In the genomic region with DNA sequence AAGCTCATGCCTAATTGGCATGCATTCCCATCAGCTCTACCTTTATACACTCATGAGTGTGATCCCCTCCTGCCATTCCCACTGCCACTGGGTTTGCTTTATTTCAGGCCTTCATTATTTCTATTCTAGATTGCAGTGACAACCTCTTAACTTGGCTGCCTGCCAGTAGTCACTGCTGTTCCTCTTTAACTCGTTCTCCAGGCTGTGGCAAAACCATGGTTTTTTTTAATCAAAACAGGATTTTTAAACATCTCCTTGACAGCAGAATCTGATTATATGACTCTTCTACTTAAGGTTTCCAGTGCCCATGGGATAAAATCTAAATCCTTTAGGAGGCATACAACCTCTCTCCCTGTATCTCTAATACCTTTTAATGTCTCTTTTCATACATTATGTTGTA, we compare ENCODE assay signal across 15 cellular contexts.
DNase-seq lines count a peak whose midpoint lies in the region; ATAC-seq, FAIRE-seq and TF ChIP-seq lines count a peak whose summit lies in the region.
"Had no signal": no experiment of that assay in that cellular context is flagged by ENCODE, and none has a peak within 500 bp of the region (broad histone marks: within the 10 kb centered on the region; RNA-seq: fewer than 3 reads in every experiment).

No MANE protein-coding gene starts in this region.

- FAIRE-seq in endothelial cell of umbilical vein (lab: Jason Lieb, UNC), result no peak
- FAIRE-seq: bronchial epithelial cell had no signal

- no peaks in the 10 kb centered on the region for H3K9me1 ChIP-seq in endothelial cell of umbilical vein (replicated peaks; ENCODE audit: control insufficient read depth, extremely low read depth, insufficient read depth, low read length)

- DNase-seq in AML-193 (lab: John Stamatoyannopoulos, UW) (peak; percentile 4 to 27), Kasumi-1 (lab: John Stamatoyannopoulos, UW) (peak; percentile 77 to 83), OCI-M1 (lab: John Stamatoyannopoulos, UW) (peak; percentile 83), endothelial cell of umbilical vein (ENCODE audit: low read depth, low spot score) (peak; percentile 15), GM19240 (ENCODE audit: insufficient read length, low spot score) (no peak), kidney glomerular epithelial cell (lab: John Stamatoyannopoulos, UW) (no peak), GM10266 (ENCODE audit: extremely low spot score) (no peak)
- DNase-seq: kidney; SIG-M5; stimulated activated CD4-positive, alpha-beta T cell treated with anti-CD3 and anti-CD28 coated beads, Interleukin-15, amount 100 ng/mL, for 24 hours had no signal

- no peak overlapping the region for H3K4me3 ChIP-seq in endothelial cell of umbilical vein (replicated peaks in 1 of 3; ENCODE audit: insufficient read depth in 1 of 3, low read depth in 1 of 3, low read length in 3 of 3)
- H3K4me3 ChIP-seq: tibial nerve had no signal

- no peaks in the 10 kb centered on the region for H3K36me3 ChIP-seq in endothelial cell of umbilical vein (ENCODE audit: control insufficient read depth in 2 of 2, extremely low read depth in 1 of 2, insufficient read depth in 2 of 2, low read length in 2 of 2)
- H3K36me3 ChIP-seq: tibial nerve had no signal

- no peaks in the 10 kb centered on the region for H4K20me1 ChIP-seq in endothelial cell of umbilical vein (replicated peaks; ENCODE audit: control insufficient read depth, extremely low read depth, insufficient read depth, low read length)

- intact Hi-C loops in endothelial cell of umbilical vein (cut with micrococcal nuclease), result no loop called here

- H2AFZ ChIP-seq in endothelial cell of umbilical vein (ENCODE audit: low read depth, low read length), result no peak overlapping the region

- H3K4me1 ChIP-seq in endothelial cell of umbilical vein (ENCODE audit: control insufficient read depth, extremely low read depth, insufficient read depth, low read length), result no peaks in the 10 kb centered on the region
- H3K4me1 ChIP-seq: tibial nerve had no signal

- no peaks in the 10 kb centered on the region for H3K9me3 ChIP-seq in endothelial cell of umbilical vein (replicated peaks; ENCODE audit: control insufficient read depth, insufficient read depth, low read length)
- H3K9me3 ChIP-seq: tibial nerve had no signal

- dilution Hi-C loops in endothelial cell of umbilical vein (cut with MboI; ENCODE audit: extremely low pct_ligation_motif_present, low sequenced_read_pairs), result no loop called here

- no peaks in the 10 kb centered on the region for H3K27me3 ChIP-seq in endothelial cell of umbilical vein (ENCODE audit: control insufficient read depth in 2 of 2, insufficient read depth in 2 of 2, low read length in 2 of 2)
- H3K27me3 ChIP-seq: tibial nerve had no signal

- no TSS peak for BruUV-seq in endothelial cell of umbilical vein (replicated peaks; lab: Mats Ljungman, UMichigan)

- POLR2A ChIA-PET in endothelial cell of umbilical vein (lab: Charles Lee), result no interaction called here

- no peak overlapping the region for H3K4me2 ChIP-seq in endothelial cell of umbilical vein (ENCODE audit: insufficient read depth, low read length)

- H3K9ac ChIP-seq in endothelial cell of umbilical vein (replicated peaks; ENCODE audit: extremely low read depth, insufficient read depth, low read length), result no peak overlapping the region

- CTCF ChIA-PET in endothelial cell of umbilical vein (lab: Charles Lee), result no interaction called here

- no peak overlapping the region for H3K27ac ChIP-seq in endothelial cell of umbilical vein (ENCODE audit: insufficient read depth, low read depth, low read length)
- H3K27ac ChIP-seq: HL-60, tibial nerve had no signal

- no peak for TF ChIP-seq CTCF in endothelial cell of umbilical vein (IDR thresholded peaks at IDR 0.05; ENCODE audit: extremely low read depth in 1 of 2, insufficient read depth in 1 of 2, low read depth in 1 of 2, low read length in 2 of 2)
- no peak for TF ChIP-seq CTCF in GM10266 (IDR thresholded peaks at IDR 0.05; ENCODE audit: control insufficient read depth, insufficient read depth, low read depth, missing control alignments)

- ATAC-seq in GM21528 (IDR thresholded peaks at IDR 0.05; ENCODE audit: low FRiP score, unreplicated experiment), result no peak
- ATAC-seq: WTC11 had no signal

- no peak for TF ChIP-seq POLR2A in endothelial cell of umbilical vein (IDR thresholded peaks at IDR 0.05; ENCODE audit: low read depth, low read length)

- no peaks in the 10 kb centered on the region for H3K79me2 ChIP-seq in endothelial cell of umbilical vein (ENCODE audit: control insufficient read depth, insufficient read depth, low read length)

TF ChIP-seq in endothelial cell of umbilical vein, 7 proteins besides CTCF, POLR2A, EP300 and RAD21:
- TF ChIP-seq JUN (IDR thresholded peaks at IDR 0.05; ENCODE audit: borderline replicate concordance, insufficient read depth, insufficient read length, low read depth), result no peak
TF ChIP-seq in endothelial cell of umbilical vein: peak in this region for 0.

Comparison
In these comparisons a context has a peak if more than half of its experiments do, and no peak if none do; other contexts are left out.
1. DNase-seq: peak in AML-193 (2 of 2), Kasumi-1 (2 of 2), OCI-M1 (single experiment) and endothelial cell of umbilical vein (single experiment); none in GM19240 (single experiment), kidney glomerular epithelial cell (single experiment) and GM10266 (single experiment).